Comparison of ENCODE assay signal across 10 cellular contexts in the genomic region with DNA sequence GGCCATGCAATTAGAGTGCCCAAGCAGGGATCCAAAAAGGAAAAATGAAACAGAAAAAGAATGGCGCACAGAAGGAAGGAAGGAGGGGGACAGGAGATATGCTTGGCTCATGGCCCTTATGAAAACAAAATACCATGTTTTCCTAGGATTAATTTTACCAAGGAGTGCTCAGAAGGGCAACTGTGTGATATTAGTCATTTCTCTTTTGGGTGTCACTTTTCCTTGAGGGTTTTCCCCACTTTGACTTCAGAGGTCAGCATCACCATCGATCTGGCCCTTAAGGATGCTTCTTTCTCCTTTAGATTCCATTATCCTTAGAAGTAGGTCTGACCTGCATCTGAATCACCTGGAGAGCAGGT. TPM values are rescaled to one million over a fixed set of nuclear protein-coding genes. Genes with fewer than 3 reads are reported as not detected.
A peak's percentile ranks its signal among the peaks of the same experiment; 100 is the strongest.
DNase-seq lines count a peak whose midpoint lies in the region; ATAC-seq, FAIRE-seq and TF ChIP-seq lines count a peak whose summit lies in the region.
"Had no signal": no experiment of that assay in that cellular context is flagged by ENCODE, and none has a peak within 500 bp of the region (broad histone marks: within the 10 kb centered on the region; RNA-seq: fewer than 3 reads in every experiment).

No MANE protein-coding gene starts in this region.

- peaks cover 3% of the 10 kb centered on the region for H3K36me3 ChIP-seq in right atrium auricular region
- H3K36me3 ChIP-seq in K562 (ENCODE audit: control insufficient read depth, insufficient read depth, low read length): peaks cover 7% of the 10 kb centered on the region; the same call in 2 of the 3 replicates
- no peaks in the 10 kb centered on the region for H3K36me3 ChIP-seq in urinary bladder (ENCODE audit: insufficient read depth)
- no peaks in the 10 kb centered on the region for H3K36me3 ChIP-seq in SJCRH30

- 89% methylated on average over 1 of the region's 2 CpGs for WGBS in K562 (ENCODE audit: insufficient coverage, low coverage, missing lambda C conversion rate)
- WGBS in urinary bladder: 85% methylated on average over 2 of the region's 2 CpGs

- H3K27me3 ChIP-seq in right atrium auricular region (no peaks in the 10 kb centered on the region), K562 (ENCODE audit: control insufficient read depth in 2 of 2, insufficient read depth in 2 of 2, low read length in 2 of 2) (no peaks in the 10 kb centered on the region), mononuclear cell (ENCODE audit: insufficient read depth, low read length) (no peaks in the 10 kb centered on the region), SJCRH30 (no peaks in the 10 kb centered on the region), foreskin keratinocyte (no peaks in the 10 kb centered on the region)

- peaks cover 0 to 26% of the 10 kb centered on the region in 2 donors for H3K4me1 ChIP-seq in right atrium auricular region
- peaks cover 13 to 17% of the 10 kb centered on the region in 2 experiments; a peak in 4 of 5 replicates for H3K4me1 ChIP-seq in K562 (replicated peaks in 1 of 2; ENCODE audit: control insufficient read depth in 2 of 2, insufficient read depth in 2 of 2, low read length in 2 of 2)
- H3K4me1 ChIP-seq in mononuclear cell (ENCODE audit: insufficient read depth, low read length): peaks cover 61% of the 10 kb centered on the region
- H3K4me1 ChIP-seq in urinary bladder (ENCODE audit: insufficient read depth): no peaks in the 10 kb centered on the region
- no peaks in the 10 kb centered on the region for H3K4me1 ChIP-seq in SJCRH30
- H3K4me1 ChIP-seq in foreskin keratinocyte: peaks cover 12% of the 10 kb centered on the region

- BruUV-seq in K562 (replicated peaks; lab: Mats Ljungman, UMichigan): no TSS peak

- H3K4me3 ChIP-seq in right atrium auricular region (peak overlapping the region; percentile 86 to 93), K562 (0 out of 2 replicates have a peak overlapping the region, but pooled peaks have one; percentile 77), mononuclear cell (ENCODE audit: low read length) (peak overlapping the region; percentile 75), urinary bladder (ENCODE audit: low read depth, low read length) (peak overlapping the region; percentile 81), SJCRH30 (no peak overlapping the region)

- ATAC-seq in Right ventricle myocardium inferior (no peak), K562 (no peak), foreskin keratinocyte (no peak)

- H3K27ac ChIP-seq in right atrium auricular region (peak overlapping the region; percentile 93), K562 (ENCODE audit: extremely low read depth, low read depth, low read length) (no peak overlapping the region), urinary bladder (ENCODE audit: low read depth) (no peak overlapping the region), SJCRH30 (no peak overlapping the region), foreskin keratinocyte (no peak overlapping the region)

- intact Hi-C loops in Right ventricle myocardium inferior (cut with DNase I) (no loop called here), K562 (cut with micrococcal nuclease) (no loop called here)

- H3K9me3 ChIP-seq in right atrium auricular region (no peaks in the 10 kb centered on the region), K562 (replicated peaks; ENCODE audit: control insufficient read depth, insufficient read depth, low read depth, low read length) (no peaks in the 10 kb centered on the region), mononuclear cell (ENCODE audit: low read depth, low read length) (no peaks in the 10 kb centered on the region), SJCRH30 (replicated peaks) (no peaks in the 10 kb centered on the region)

- POLR2A ChIA-PET in K562 (lab: Yijun Ruan, JAX): no interaction called here

- no peak for DNase-seq in right atrium auricular region (ENCODE audit: low spot score)
- DNase-seq in Right ventricle myocardium inferior (ENCODE audit: missing footprints): no peak
- no peak for DNase-seq in K562 (ENCODE audit: extremely low read depth in 1 of 4, low spot score in 3 of 4)
- no peak for DNase-seq in RPMI8226
- DNase-seq in SJCRH30: no peak
- no peak for DNase-seq in foreskin keratinocyte
- DNase-seq: MM.1S had no signal

- H3K9me1 ChIP-seq in K562 (ENCODE audit: control insufficient read depth, insufficient read depth, low read length): no peaks in the 10 kb centered on the region

- H3K4me2 ChIP-seq in K562 (ENCODE audit: insufficient read depth, low read length): peak overlapping the region; percentile 83

- in situ Hi-C loops in K562 (cut with MboI): loop anchor here (10.0 kb wide), 1 partner anchor 287 kb away; no protein-coding TSS in a partner anchor

- TF ChIP-seq RAD21 in K562 (CRISPR knock-in tag; conservative IDR thresholded peaks at IDR 0.05 in 1 of 2, IDR thresholded peaks at IDR 0.05 in 1 of 2): no peak

- FAIRE-seq in K562 (lab: Jason Lieb, UNC): no peak
- FAIRE-seq: D721Med had no signal

- H2AFZ ChIP-seq in K562 (ENCODE audit: low read depth, low read length): peak overlapping the region; percentile 91; the same call in 1 of the 2 replicates

- H3K9ac ChIP-seq in K562 (ENCODE audit: insufficient read depth in 1 of 2, low read depth in 2 of 2, low read length in 2 of 2): peak overlapping the region in 1 of 2 experiments; percentile 95; a peak in 1 of 4 replicates

- TF ChIP-seq POLR2A in K562 (conservative IDR thresholded peaks at IDR 0.05): no peak

- peaks cover 12% of the 10 kb centered on the region for H3K79me2 ChIP-seq in K562 (ENCODE audit: control insufficient read depth, insufficient read depth, low read length)

- TF ChIP-seq CTCF in right atrium auricular region (IDR thresholded peaks at IDR 0.05) (no peak), K562 (IDR thresholded peaks at IDR 0.05 in 2 of 3, conservative IDR thresholded peaks at IDR 0.05 in 1 of 3; ENCODE audit: insufficient read depth in 2 of 3, low read depth in 1 of 3, low read length in 3 of 3) (no peak), foreskin keratinocyte (conservative IDR thresholded peaks at IDR 0.05) (no peak)

- H4K20me1 ChIP-seq in K562 (replicated peaks; ENCODE audit: control insufficient read depth, insufficient read depth, low read length): no peaks in the 10 kb centered on the region

- no peak for TF ChIP-seq EP300 in K562 (IDR thresholded peaks at IDR 0.05; ENCODE audit: low read length)

- CTCF ChIA-PET in K562 (lab: Yijun Ruan, JAX; ENCODE audit: low intra/inter-chr PET ratio): no interaction called here

TF ChIP-seq in K562, 482 proteins besides CTCF, POLR2A, EP300 and RAD21:
- TF ChIP-seq SMAD4 (CRISPR knock-in tag; conservative IDR thresholded peaks at IDR 0.05) (no peak), NR2C2 (CRISPR knock-in tag; IDR thresholded peaks at IDR 0.05) (no peak), NR2C2 (tag; IDR thresholded peaks at IDR 0.05) (no peak), ZNF830 (CRISPR knock-in tag; IDR thresholded peaks at IDR 0.05) (no peak), NFXL1 (CRISPR knock-in tag; IDR thresholded peaks at IDR 0.05) (no peak), MCM7 (IDR thresholded peaks at IDR 0.05) (no peak), MTA1 (IDR thresholded peaks at IDR 0.05; ENCODE audit: borderline replicate concordance) (no peak), COPS2 (conservative IDR thresholded peaks at IDR 0.05) (no peak), NR2C1 (IDR thresholded peaks at IDR 0.05) (no peak), NR2C1 (tag; IDR thresholded peaks at IDR 0.05) (no peak), POLR2H (tag; IDR thresholded peaks at IDR 0.05; ENCODE audit: low read depth) (no peak), SMARCB1 (IDR thresholded peaks at IDR 0.05; ENCODE audit: insufficient read length, low read depth) (no peak), ZNF57 (CRISPR knock-in tag; IDR thresholded peaks at IDR 0.05) (no peak), IRF2 (CRISPR knock-in tag; IDR thresholded peaks at IDR 0.05) (no peak), EWSR1 (IDR thresholded peaks at IDR 0.05; ENCODE audit: borderline replicate concordance, low read depth, partially characterized antibody) (no peak)

RNA-seq across cellular contexts. Expression of a gene that starts 1.4 kb away (rescaled TPM):
- total RNA-seq in right atrium auricular region (10 to 100 TPM in 1 of 2 donors, 1 to 10 TPM in 1; 9.5 to 13.5 TPM), Right ventricle myocardium inferior (12.0 TPM), K562 (2014; rRNA removed) (9.0 and 9.5 TPM in 2 replicates), K562 (2014; rRNA removed; fragmentation: Illumina TruSeq; extraction: Trizol) (13.1 and 13.7 TPM in 2 replicates), K562 (2015; rRNA removed; fragmentation: Illumina TruSeq; extraction: Trizol) (11.8 and 14.4 TPM in 2 replicates), K562 (2021) (9.7 and 11.9 TPM in 2 replicates), mononuclear cell (120 TPM), urinary bladder (52.0 TPM), foreskin keratinocyte (60.9 and 66.7 TPM in 2 replicates)
- 16.6 and 61.9 TPM in 2 replicates for total RNA-seq in K562 (2011; cell fraction: chromatin; rRNA removed; ENCODE audit: low replicate concordance)
- total RNA-seq in K562 (2011; cell fraction: nucleolus; rRNA removed): 10.3 and 15.1 TPM in 2 replicates
- 25.6 and 31.8 TPM in 2 replicates for total RNA-seq in K562 (2011; cell fraction: nucleoplasm; rRNA removed)
- polyA plus RNA-seq in K562 (2011; rRNA removed) (6.7 and 12.8 TPM in 2 replicates), K562 (2014; fragmentation: Illumina TruSeq; extraction: Trizol) (6.9 and 8.6 TPM in 2 replicates), K562 (2014; fragmentation: Nextera tagmentation; extraction: Ambion mirVana) (1 to 10 TPM; 3.1 to 6.2 TPM), K562 (2014; rRNA removed) (7.7 and 9.2 TPM in 2 replicates), urinary bladder (9.7 TPM), foreskin keratinocyte (13.8 and 15.1 TPM in 2 replicates)
- polyA plus RNA-seq in K562 (2011; cell fraction: cytosol; rRNA removed): 4.5 and 4.6 TPM in 2 replicates
- polyA plus RNA-seq in K562 (2011; cell fraction: nucleus; rRNA removed): 8.2 and 12.9 TPM in 2 replicates
- polyA plus RNA-seq in K562 (2012): 5.1 and 7.4 TPM in 2 replicates
- polyA minus RNA-seq in K562 (2011; rRNA and poly(A)+ RNA removed): 16.7 and 27.7 TPM in 2 replicates
- 6.1 and 9.5 TPM in 2 replicates for polyA minus RNA-seq in K562 (2011; cell fraction: cytosol; rRNA and poly(A)+ RNA removed)
- 16.8 and 18.7 TPM in 2 replicates for polyA minus RNA-seq in K562 (2011; cell fraction: nucleus; rRNA and poly(A)+ RNA removed)
- 0.61 and 0.81 TPM in 2 replicates for total RNA-seq in SJCRH30 (2014; rRNA removed; shearing (Covaris generic))

Comparison
In these comparisons a context has a peak if more than half of its experiments do, and no peak if none do; other contexts are left out.
1. H3K27ac ChIP-seq: peak in right atrium auricular region (2 of 2); none in K562 (single experiment), urinary bladder (single experiment), SJCRH30 (single experiment) and foreskin keratinocyte (single experiment).